In the genomic region with DNA sequence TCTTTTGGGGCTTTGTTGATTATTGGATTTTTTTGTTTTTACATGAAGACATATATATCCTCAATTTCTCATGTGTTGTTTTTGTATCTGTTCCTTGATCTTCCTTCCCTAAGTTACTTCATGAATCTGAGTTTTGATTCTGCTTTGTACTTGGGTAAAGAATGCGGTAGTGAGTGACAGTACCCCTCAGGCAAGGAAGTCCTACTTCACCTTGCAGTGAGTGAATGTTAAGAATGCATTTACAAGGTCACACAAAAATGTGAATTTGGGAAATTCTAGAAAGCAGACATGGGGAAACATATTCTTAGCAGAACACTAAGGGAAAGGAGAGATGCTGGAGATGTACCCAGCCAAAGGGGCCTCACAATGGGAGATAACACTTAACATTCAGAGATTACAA, we compare ENCODE assay signal across 15 cellular contexts.
DNase-seq lines count a peak whose midpoint lies in the region; ATAC-seq and TF ChIP-seq lines count a peak whose summit lies in the region.
"Had no signal": no experiment of that assay in that cellular context is flagged by ENCODE, and none has a peak within 500 bp of the region (broad histone marks: within the 10 kb centered on the region; RNA-seq: fewer than 3 reads in every experiment).

No MANE protein-coding gene starts in this region.

- H3K4me1 ChIP-seq in trophoblast cell (ENCODE audit: control insufficient read depth in 1 of 2, insufficient read depth in 2 of 2, low read length in 2 of 2) (peaks cover 4 to 12% of the 10 kb centered on the region in 2 experiments), breast epithelium (no peaks in the 10 kb centered on the region), heart left ventricle (no peaks in the 10 kb centered on the region)

- DNase-seq in epithelial cell of esophagus (ENCODE audit: low read depth) (peak; percentile 2), left kidney (ENCODE audit: low read depth, low spot score) (peak; percentile 5), trophoblast cell (peak; percentile 33 to 80), breast epithelium (ENCODE audit: low spot score in 2 of 2) (no peak), heart left ventricle (no peak)
- DNase-seq: C1 segment of cervical spinal cord; Calu3; CD4-positive, alpha-beta memory T cell; COR-L47; DMS53; DMS79 treated with DMSO at 0.1 percent for 48 hours; H9 had no signal

- H2AK5ac ChIP-seq in trophoblast cell (ENCODE audit: low read length), result no peak overlapping the region

- no peak for ATAC-seq in HG02642 (IDR thresholded peaks at IDR 0.05; ENCODE audit: poor library complexity, unreplicated experiment)
- no peak for ATAC-seq in heart left ventricle
- ATAC-seq: GM23338, HCT116 had no signal

- H2AFZ ChIP-seq in trophoblast cell (ENCODE audit: insufficient read depth, low read length, poor library complexity), result no peak overlapping the region
- H2AFZ ChIP-seq: GM23338 had no signal

- no peak overlapping the region for H3K9ac ChIP-seq in trophoblast cell (ENCODE audit: low read length)

- H4K91ac ChIP-seq in trophoblast cell (ENCODE audit: low read depth, low read length), result no peak overlapping the region

- H3K27ac ChIP-seq in trophoblast cell (ENCODE audit: low read depth, low read length), result peak overlapping the region; percentile 53
- no peak overlapping the region for H3K27ac ChIP-seq in breast epithelium
- H3K27ac ChIP-seq in heart left ventricle, result no peak overlapping the region

- WGBS in trophoblast cell (ENCODE audit: extremely low coverage, insufficient coverage, insufficient read length), result no CpG with 5 or more reads among the region's 1 CpG
- WGBS in heart left ventricle, 4 donors, result 81 to 93% (median 88%) methylated on average over 1 of the region's 1 CpG

- H2BK5ac ChIP-seq in trophoblast cell (ENCODE audit: low read depth, low read length, poor library complexity), result no peak overlapping the region

- peaks cover 9% of the 10 kb centered on the region for H3K79me1 ChIP-seq in trophoblast cell (ENCODE audit: low read length)

- H3K4ac ChIP-seq in trophoblast cell (ENCODE audit: low read depth, low read length), result no peak overlapping the region

- no peak overlapping the region for H2BK12ac ChIP-seq in trophoblast cell (ENCODE audit: low read length)

- no peaks in the 10 kb centered on the region for H3K27me3 ChIP-seq in trophoblast cell (ENCODE audit: insufficient read depth, low read length)
- H3K27me3 ChIP-seq in breast epithelium, result no peaks in the 10 kb centered on the region
- H3K27me3 ChIP-seq in heart left ventricle, result no peaks in the 10 kb centered on the region

- TF ChIP-seq POLR2A in breast epithelium (IDR thresholded peaks at IDR 0.05), result no peak
- TF ChIP-seq POLR2A in heart left ventricle (IDR thresholded peaks at IDR 0.05), result no peak

- no peak overlapping the region for H4K8ac ChIP-seq in trophoblast cell (ENCODE audit: low read depth, low read length)

- TF ChIP-seq CTCF in epithelial cell of esophagus (IDR thresholded peaks at IDR 0.05; ENCODE audit: insufficient read depth, low read depth, low read length, missing control alignments) (no peak), breast epithelium (IDR thresholded peaks at IDR 0.05) (no peak), heart left ventricle (IDR thresholded peaks at IDR 0.05) (no peak)

- H2BK120ac ChIP-seq in trophoblast cell (ENCODE audit: insufficient read depth, low read length, poor library complexity), result no peak overlapping the region

- H3K4me2 ChIP-seq in trophoblast cell (ENCODE audit: low read length), result no peak overlapping the region
- H3K4me2 ChIP-seq: GM23338 had no signal

- H3K18ac ChIP-seq in trophoblast cell (ENCODE audit: low read length), result no peak overlapping the region

- no peak overlapping the region for H3K4me3 ChIP-seq in epithelial cell of esophagus (ENCODE audit: low read length)
- no peak overlapping the region for H3K4me3 ChIP-seq in trophoblast cell (ENCODE audit: low read depth, low read length)
- H3K4me3 ChIP-seq in breast epithelium, result no peak overlapping the region
- no peak overlapping the region for H3K4me3 ChIP-seq in heart left ventricle
- H3K4me3 ChIP-seq: GM23338 had no signal

- no peaks in the 10 kb centered on the region for H3K9me3 ChIP-seq in trophoblast cell (ENCODE audit: insufficient read depth, low read depth, low read length)
- H3K9me3 ChIP-seq in breast epithelium, result no peaks in the 10 kb centered on the region
- no peaks in the 10 kb centered on the region for H3K9me3 ChIP-seq in heart left ventricle

- H3K23ac ChIP-seq in trophoblast cell (ENCODE audit: low read length), result no peak overlapping the region

- intact Hi-C loops in breast epithelium (cut with DNase I; ENCODE audit: low total_unique reads) (no loop called here), heart left ventricle (cut with DNase I) (no loop called here)

- H4K12ac ChIP-seq in trophoblast cell (ENCODE audit: low read depth, low read length), result no peak overlapping the region

- H3K36me3 ChIP-seq in trophoblast cell (ENCODE audit: control insufficient read depth in 1 of 2, insufficient read depth in 2 of 2, low read length in 2 of 2), result no peaks in the 10 kb centered on the region
- no peaks in the 10 kb centered on the region for H3K36me3 ChIP-seq in breast epithelium
- no peaks in the 10 kb centered on the region for H3K36me3 ChIP-seq in heart left ventricle

- H3K14ac ChIP-seq in trophoblast cell (ENCODE audit: low read length), result no peak overlapping the region

- H3K79me2 ChIP-seq in trophoblast cell (ENCODE audit: control insufficient read depth, insufficient read depth, low read length, poor library complexity), result no peaks in the 10 kb centered on the region

Comparison
In these comparisons a context has a peak if more than half of its experiments do, and no peak if none do; other contexts are left out.
1. DNase-seq: peak in epithelial cell of esophagus (single experiment), left kidney (single experiment) and trophoblast cell (2 of 2); none in breast epithelium (0 of 2) and heart left ventricle (0 of 5).